Comparison of ENCODE assay signal across 40 cellular contexts in genomic region chr6:138651491-138651890, GRCh38.
"Had no signal": no experiment of that assay in that cellular context is flagged by ENCODE, and none has a peak within 500 bp of the region (broad histone marks: within the 10 kb centered on the region; RNA-seq: fewer than 3 reads in every experiment).

No MANE protein-coding gene starts in this region.

- H3K9me3 Mint-ChIP-seq: activated naive CD4-positive, alpha-beta T cell treated with anti-CD3 and anti-CD28 coated beads for 36 hours; activated naive CD4-positive, alpha-beta T cell treated with anti-CD3 and anti-CD28 coated beads, Interleukin-2, amount 10 ng/mL, durations not matched to agents 7 days and 5 days; activated naive CD4-positive, alpha-beta T cell treated with anti-CD3 and anti-CD28 coated beads, Interleukin-2, amount 50 U/mL, for 24 hours; activated naive CD4-positive, alpha-beta T cell treated with anti-CD3 and anti-CD28 coated beads, Interleukin-2, amount 50 U/mL, for 72 hours; activated naive CD8-positive, alpha-beta T cell treated with anti-CD3 and anti-CD28 coated beads for 36 hours; activated naive CD8-positive, alpha-beta T cell treated with anti-CD3 and anti-CD28 coated beads, Interleukin-2, amount 10 ng/mL, durations not matched to agents 7 days and 5 days; activated naive CD8-positive, alpha-beta T cell treated with anti-CD3 and anti-CD28 coated beads, Interleukin-2, amount 50 U/mL, for 24 hours; activated T-cell treated with anti-CD3 and anti-CD28 coated beads, Interleukin-2, amount 50 U/mL, for 24 hours; activated T-cell treated with anti-CD3 and anti-CD28 coated beads, Interleukin-2, amount 50 U/mL, for 4 hours; activated T-cell treated with anti-CD3 and anti-CD28 coated beads, Interleukin-2, amount 50 U/mL, for 72 hours; activated T-helper 1 cell treated with anti-CD3 and anti-CD28 coated beads, Interleukin-12 subunit alpha, Interleukin-12 subunit beta, Interleukin-2, Interleukin-4 antibody, amounts not matched to agents 30 ng/mL and 10 ng/mL and 1 ng/mL, durations not matched to agents 14 hours and 24 hours and 36 hours; activated T-helper 17 cell treated with anti-CD3 and anti-CD28 coated beads, Interleukin-2, amount 50 U/mL, for 72 hours; activated T-helper 2 cell treated with anti-CD3 and anti-CD28 coated beads, Interferon-gamma antibody, Interleukin-2, Interleukin-4, amounts not matched to agents 10 μg/mL and 5 μg/mL and 100 μg/mL, durations not matched to agents 14 hours and 24 hours and 36 hours; brain; central memory CD8-positive, alpha-beta T cell had no signal

- H3K36me3 Mint-ChIP-seq: activated naive CD4-positive, alpha-beta T cell treated with anti-CD3 and anti-CD28 coated beads, Interleukin-2, amount 10 ng/mL, durations not matched to agents 7 days and 5 days; activated naive CD4-positive, alpha-beta T cell treated with anti-CD3 and anti-CD28 coated beads, Interleukin-2, amount 50 U/mL, for 24 hours; activated naive CD4-positive, alpha-beta T cell treated with anti-CD3 and anti-CD28 coated beads, Interleukin-2, amount 50 U/mL, for 72 hours; activated naive CD8-positive, alpha-beta T cell; activated naive CD8-positive, alpha-beta T cell treated with anti-CD3 and anti-CD28 coated beads for 36 hours; activated naive CD8-positive, alpha-beta T cell treated with anti-CD3 and anti-CD28 coated beads, Interleukin-2, amount 10 ng/mL, durations not matched to agents 7 days and 5 days; brain had no signal

- H3K4me3 Mint-ChIP-seq: activated naive CD4-positive, alpha-beta T cell treated with anti-CD3 and anti-CD28 coated beads for 36 hours; activated naive CD4-positive, alpha-beta T cell treated with anti-CD3 and anti-CD28 coated beads, Interleukin-2, amount 10 ng/mL, durations not matched to agents 7 days and 5 days; activated naive CD4-positive, alpha-beta T cell treated with anti-CD3 and anti-CD28 coated beads, Interleukin-2, amount 50 U/mL, for 24 hours; activated naive CD8-positive, alpha-beta T cell; activated naive CD8-positive, alpha-beta T cell treated with anti-CD3 and anti-CD28 coated beads for 36 hours; activated naive CD8-positive, alpha-beta T cell treated with anti-CD3 and anti-CD28 coated beads, Interleukin-2, amount 10 ng/mL, durations not matched to agents 7 days and 5 days; activated naive CD8-positive, alpha-beta T cell treated with anti-CD3 and anti-CD28 coated beads, Interleukin-2, amount 50 U/mL, for 24 hours; activated T-cell treated with anti-CD3 and anti-CD28 coated beads, Interleukin-2, amount 50 U/mL, for 24 hours; activated T-cell treated with anti-CD3 and anti-CD28 coated beads, Interleukin-2, amount 50 U/mL, for 4 hours; activated T-cell treated with anti-CD3 and anti-CD28 coated beads, Interleukin-2, amount 50 U/mL, for 72 hours; activated T-helper 1 cell treated with anti-CD3 and anti-CD28 coated beads, Interleukin-12 subunit alpha, Interleukin-12 subunit beta, Interleukin-2, Interleukin-4 antibody, amounts not matched to agents 30 ng/mL and 10 ng/mL and 1 ng/mL, durations not matched to agents 14 hours and 24 hours and 36 hours; activated T-helper 17 cell treated with anti-CD3 and anti-CD28 coated beads, Interleukin-2, amount 50 U/mL, for 72 hours; brain; central memory CD8-positive, alpha-beta T cell had no signal

- H3K27me3 Mint-ChIP-seq: activated naive CD4-positive, alpha-beta T cell treated with anti-CD3 and anti-CD28 coated beads, Interleukin-2, amount 50 U/mL, for 24 hours; brain had no signal

- H3K27me3 ChIP-seq: adrenal gland, ascending aorta, body of pancreas, brain microvascular endothelial cell, breast epithelium, cardiac muscle cell had no signal

- H3K27ac Mint-ChIP-seq: activated naive CD4-positive, alpha-beta T cell treated with anti-CD3 and anti-CD28 coated beads for 36 hours; activated naive CD4-positive, alpha-beta T cell treated with anti-CD3 and anti-CD28 coated beads, Interleukin-2, amount 10 ng/mL, durations not matched to agents 7 days and 5 days; activated naive CD4-positive, alpha-beta T cell treated with anti-CD3 and anti-CD28 coated beads, Interleukin-2, amount 50 U/mL, for 24 hours; activated naive CD4-positive, alpha-beta T cell treated with anti-CD3 and anti-CD28 coated beads, Interleukin-2, amount 50 U/mL, for 72 hours; activated naive CD8-positive, alpha-beta T cell; activated naive CD8-positive, alpha-beta T cell treated with anti-CD3 and anti-CD28 coated beads for 36 hours; activated naive CD8-positive, alpha-beta T cell treated with anti-CD3 and anti-CD28 coated beads, Interleukin-2, amount 10 ng/mL, durations not matched to agents 7 days and 5 days; activated naive CD8-positive, alpha-beta T cell treated with anti-CD3 and anti-CD28 coated beads, Interleukin-2, amount 50 U/mL, for 24 hours; activated T-cell treated with anti-CD3 and anti-CD28 coated beads, Interleukin-2, amount 50 U/mL, for 24 hours; activated T-cell treated with anti-CD3 and anti-CD28 coated beads, Interleukin-2, amount 50 U/mL, for 72 hours; activated T-helper 1 cell treated with anti-CD3 and anti-CD28 coated beads, Interleukin-12 subunit alpha, Interleukin-12 subunit beta, Interleukin-2, Interleukin-4 antibody, amounts not matched to agents 30 ng/mL and 10 ng/mL and 1 ng/mL, durations not matched to agents 14 hours and 24 hours and 36 hours; activated T-helper 17 cell treated with anti-CD3 and anti-CD28 coated beads, Interleukin-2, amount 50 U/mL, for 72 hours; activated T-helper 2 cell treated with anti-CD3 and anti-CD28 coated beads, Interferon-gamma antibody, Interleukin-2, Interleukin-4, amounts not matched to agents 10 μg/mL and 5 μg/mL and 100 μg/mL, durations not matched to agents 14 hours and 24 hours and 36 hours; brain had no signal

- H3K4me3 ChIP-seq: adrenal gland, ascending aorta, body of pancreas, breast epithelium, cardiac muscle cell had no signal

- DNase-seq: activated effector memory CD4-positive, alpha-beta T cell treated with anti-CD3 and anti-CD28 coated beads, Interleukin-2, amount 50 U/mL, for 16 hours; activated effector memory CD4-positive, alpha-beta T cell treated with Interleukin-2 at 50 U/mL for 16 hours; activated gamma-delta T cell; activated gamma-delta T cell treated with Interleukin-2 at 50 U/mL for 16 hours; activated naive CD4-positive, alpha-beta T cell; activated naive CD4-positive, alpha-beta T cell treated with anti-CD3 and anti-CD28 coated beads for 36 hours; activated naive CD4-positive, alpha-beta T cell treated with anti-CD3 and anti-CD28 coated beads, Interleukin-2, amount 10 ng/mL, durations not matched to agents 7 days and 5 days; activated naive CD4-positive, alpha-beta T cell treated with anti-CD3 and anti-CD28 coated beads, Interleukin-2, amount 50 U/mL, for 16 hours; activated naive CD4-positive, alpha-beta T cell treated with Interleukin-2 at 50 U/mL for 16 hours; activated naive CD8-positive, alpha-beta T cell treated with anti-CD3 and anti-CD28 coated beads for 36 hours; activated naive CD8-positive, alpha-beta T cell treated with anti-CD3 and anti-CD28 coated beads, Interleukin-2, amount 10 ng/mL, durations not matched to agents 7 days and 5 days; activated naive CD8-positive, alpha-beta T cell treated with anti-CD3 and anti-CD28 coated beads, Interleukin-2, amount 50 U/mL, for 24 hours; activated T-cell treated with anti-CD3 and anti-CD28 coated beads for 4 hours; activated T-cell treated with anti-CD3 and anti-CD28 coated beads, Interleukin-2, amount 50 U/mL, for 1 hour; activated T-cell treated with anti-CD3 and anti-CD28 coated beads, Interleukin-2, amount 50 U/mL, for 24 hours; activated T-cell treated with anti-CD3 and anti-CD28 coated beads, Interleukin-2, amount 50 U/mL, for 4 hours; activated T-cell treated with anti-CD3 and anti-CD28 coated beads, Interleukin-2, amount 50 U/mL, for 48 hours; activated T-cell treated with anti-CD3 and anti-CD28 coated beads, Interleukin-2, amount 50 U/mL, for 72 hours; adrenal gland; amniotic stem cell; amygdala; anterior cingulate cortex; aorta; body of pancreas; brain microvascular endothelial cell; caudate nucleus; central memory CD4-positive, alpha-beta T cell; cerebellar nuclear complex had no signal

- FAIRE-seq: astrocyte had no signal

- ATAC-seq: activated naive CD4-positive, alpha-beta T cell treated with anti-CD3 and anti-CD28 coated beads, Interleukin-2, amount 50 U/mL, for 72 hours; activated naive CD8-positive, alpha-beta T cell treated with anti-CD3 and anti-CD28 coated beads, Interleukin-2, amount 50 U/mL, for 24 hours; activated T-cell treated with anti-CD3 and anti-CD28 coated beads, Interleukin-2, amount 50 U/mL, for 4 hours; activated T-cell treated with anti-CD3 and anti-CD28 coated beads, Interleukin-2, amount 50 U/mL, for 72 hours; activated T-helper 17 cell treated with anti-CD3 and anti-CD28 coated beads, Interleukin-2, amount 50 U/mL, for 72 hours; body of pancreas had no signal

- H3K27ac ChIP-seq: adrenal gland, ascending aorta, body of pancreas, brain microvascular endothelial cell, cardiac muscle cell had no signal

- H3K9me3 ChIP-seq: adrenal gland, ascending aorta, body of pancreas, breast epithelium had no signal

- H3K36me3 ChIP-seq: adrenal gland, ascending aorta, brain microvascular endothelial cell, breast epithelium, cardiac muscle cell had no signal

- H3K4me1 ChIP-seq: body of pancreas had no signal
